8 cellular contexts compared by ENCODE assay signal in genomic region chr10:75294866-75295692, GRCh38.
DNase-seq lines count a peak whose midpoint lies in the region; ATAC-seq and TF ChIP-seq lines count a peak whose summit lies in the region.

No MANE protein-coding gene starts in this region.

- no peaks in the 10 kb centered on the region for H3K27me3 ChIP-seq in layer of hippocampus (ENCODE audit: control insufficient read depth, insufficient read depth, low read length)

- no peak for TF ChIP-seq CTCF in GM12875 (IDR thresholded peaks at IDR 0.05; ENCODE audit: borderline replicate concordance, insufficient read depth, low read depth, low read length)
- TF ChIP-seq CTCF in choroid plexus epithelial cell (conservative IDR thresholded peaks at IDR 0.05; ENCODE audit: low read depth, low read length) = peak; percentile 27

- ATAC-seq in HG02938 (IDR thresholded peaks at IDR 0.05; ENCODE audit: unreplicated experiment) (peak; percentile 81), HG03097 (IDR thresholded peaks at IDR 0.05; ENCODE audit: low FRiP score, unreplicated experiment) (no peak)

- H3K4me3 ChIP-seq in GM12875 (ENCODE audit: low read depth, low read length) (peak overlapping the region; percentile 27), choroid plexus epithelial cell (ENCODE audit: low read depth, low read length) (peak overlapping the region; percentile 66)

- DNase-seq in NCI-H2196 (lab: John Stamatoyannopoulos, UW; ENCODE audit: unreplicated experiment) = peak; percentile 49
- peak; percentile 87 for DNase-seq in activated CD4-positive, alpha-beta T cell treated with anti-CD3 and anti-CD28 coated beads for 48 hours
- DNase-seq in choroid plexus epithelial cell (ENCODE audit: low read depth) = peak; percentile 88
- DNase-seq in stimulated activated CD4-positive, alpha-beta T cell treated with anti-CD3 and anti-CD28 coated beads, Interleukin-1b, Interleukin-23, amount 100 ng/mL, for 24 hours (ENCODE audit: low read depth in 4 of 4, low spot score in 1 of 4) = peak; percentile 38 to 60 (median 44)

- H3K27ac ChIP-seq in layer of hippocampus (ENCODE audit: low read depth, low read length) = peak overlapping the region; percentile 68
